ENCODE assay signal across 26 cellular contexts in the genomic region with DNA sequence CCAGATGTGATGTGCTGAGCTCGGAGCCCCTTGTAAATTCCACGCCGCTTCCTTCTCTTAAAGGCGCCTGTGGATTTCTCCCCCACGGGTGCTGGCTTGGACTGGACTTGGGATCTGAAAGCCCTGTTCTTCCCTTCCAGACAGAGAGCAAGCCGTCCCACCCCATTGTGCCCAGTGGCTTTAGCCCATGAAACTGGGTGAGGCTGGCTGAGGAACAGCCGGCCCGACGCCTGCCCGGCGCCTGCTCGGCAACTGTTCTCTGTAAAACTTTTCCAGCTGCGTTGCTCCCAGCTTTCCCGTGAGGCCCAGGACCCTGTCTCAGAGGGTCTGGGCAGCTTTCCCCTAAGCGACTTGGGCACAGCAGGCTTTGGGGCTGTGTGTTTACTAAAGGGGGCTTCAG.
"Had no signal": no experiment of that assay in that cellular context is flagged by ENCODE, and none has a peak within 500 bp of the region (broad histone marks: within the 10 kb centered on the region; RNA-seq: fewer than 3 reads in every experiment).

No MANE protein-coding gene starts in this region.

- H3K4me1 Mint-ChIP-seq: activated CD4-positive, alpha-beta memory T cell treated with anti-CD3 and anti-CD28 coated beads, Interleukin-2, amount 10 ng/mL, durations not matched to agents 7 days and 5 days; activated CD4-positive, alpha-beta T cell treated with anti-CD3 and anti-CD28 coated beads, Interleukin-2, amount 10 ng/mL, durations not matched to agents 7 days and 5 days; activated naive CD4-positive, alpha-beta T cell treated with anti-CD3 and anti-CD28 coated beads, Interleukin-2, amount 10 ng/mL, durations not matched to agents 7 days and 5 days; activated naive CD8-positive, alpha-beta T cell treated with anti-CD3 and anti-CD28 coated beads, Interleukin-2, amount 10 ng/mL, durations not matched to agents 7 days and 5 days; central memory CD8-positive, alpha-beta T cell; WTC11 had no signal

- H3K9me3 ChIP-seq: ascending aorta, esophagus squamous epithelium had no signal

- H3K36me3 ChIP-seq: ascending aorta, brain microvascular endothelial cell, esophagus squamous epithelium had no signal

- H3K27me3 ChIP-seq: ascending aorta, brain microvascular endothelial cell, esophagus squamous epithelium had no signal

- DNase-seq: activated CD4-positive, alpha-beta memory T cell treated with anti-CD3 and anti-CD28 coated beads, Interleukin-2, amount 10 ng/mL, durations not matched to agents 7 days and 5 days; activated CD4-positive, alpha-beta T cell treated with anti-CD3 and anti-CD28 coated beads for 1 hour; activated CD4-positive, alpha-beta T cell treated with anti-CD3 and anti-CD28 coated beads for 4 hours; activated CD4-positive, alpha-beta T cell treated with anti-CD3 and anti-CD28 coated beads, Interleukin-2, amount 10 ng/mL, durations not matched to agents 7 days and 5 days; activated CD4-positive, alpha-beta T cell treated with anti-CD3 and anti-CD28 coated beads, Interleukin-2, amount 50 U/mL, for 4 hours; activated CD8-positive, alpha-beta memory T cell treated with anti-CD3 and anti-CD28 coated beads, Interleukin-2, amount 50 U/mL, for 48 hours; activated gamma-delta T cell; activated naive CD4-positive, alpha-beta T cell; activated naive CD4-positive, alpha-beta T cell treated with anti-CD3 and anti-CD28 coated beads, Interleukin-2, amount 10 ng/mL, durations not matched to agents 7 days and 5 days; activated naive CD8-positive, alpha-beta T cell treated with anti-CD3 and anti-CD28 coated beads, Interleukin-2, amount 10 ng/mL, durations not matched to agents 7 days and 5 days; activated T-cell treated with anti-CD3 and anti-CD28 coated beads for 4 hours; activated T-cell treated with anti-CD3 and anti-CD28 coated beads, Interleukin-2, amount 50 U/mL, for 24 hours; activated T-cell treated with anti-CD3 and anti-CD28 coated beads, Interleukin-2, amount 50 U/mL, for 72 hours; brain microvascular endothelial cell; dermis blood vessel endothelial cell; effector CD4-positive, alpha-beta T cell; effector memory CD8-positive, alpha-beta T cell; esophagus squamous epithelium; T-helper 2 cell had no signal

- H3K36me3 Mint-ChIP-seq: activated naive CD4-positive, alpha-beta T cell treated with anti-CD3 and anti-CD28 coated beads, Interleukin-2, amount 10 ng/mL, durations not matched to agents 7 days and 5 days; activated naive CD4-positive, alpha-beta T cell treated with anti-CD3 and anti-CD28 coated beads, Interleukin-2, amount 50 U/mL, for 72 hours; activated naive CD8-positive, alpha-beta T cell treated with anti-CD3 and anti-CD28 coated beads, Interleukin-2, amount 10 ng/mL, durations not matched to agents 7 days and 5 days; WTC11 had no signal

- H3K4me1 ChIP-seq: ascending aorta, esophagus squamous epithelium had no signal

- H3K4me3 Mint-ChIP-seq: activated CD4-positive, alpha-beta memory T cell treated with anti-CD3 and anti-CD28 coated beads, Interleukin-2, amount 10 ng/mL, durations not matched to agents 7 days and 5 days; activated CD4-positive, alpha-beta T cell treated with anti-CD3 and anti-CD28 coated beads, Interleukin-2, amount 10 ng/mL, durations not matched to agents 7 days and 5 days; activated naive CD4-positive, alpha-beta T cell treated with anti-CD3 and anti-CD28 coated beads, Interleukin-2, amount 10 ng/mL, durations not matched to agents 7 days and 5 days; activated naive CD8-positive, alpha-beta T cell treated with anti-CD3 and anti-CD28 coated beads, Interleukin-2, amount 10 ng/mL, durations not matched to agents 7 days and 5 days; activated T-cell treated with anti-CD3 and anti-CD28 coated beads, Interleukin-2, amount 50 U/mL, for 24 hours; activated T-cell treated with anti-CD3 and anti-CD28 coated beads, Interleukin-2, amount 50 U/mL, for 72 hours; central memory CD8-positive, alpha-beta T cell; effector memory CD8-positive, alpha-beta T cell; WTC11 had no signal

- H3K9me3 Mint-ChIP-seq: activated CD4-positive, alpha-beta memory T cell treated with anti-CD3 and anti-CD28 coated beads, Interleukin-2, amount 10 ng/mL, durations not matched to agents 7 days and 5 days; activated CD4-positive, alpha-beta T cell treated with anti-CD3 and anti-CD28 coated beads, Interleukin-2, amount 10 ng/mL, durations not matched to agents 7 days and 5 days; activated naive CD4-positive, alpha-beta T cell treated with anti-CD3 and anti-CD28 coated beads, Interleukin-2, amount 50 U/mL, for 72 hours; activated naive CD8-positive, alpha-beta T cell treated with anti-CD3 and anti-CD28 coated beads, Interleukin-2, amount 10 ng/mL, durations not matched to agents 7 days and 5 days; activated T-cell treated with anti-CD3 and anti-CD28 coated beads, Interleukin-2, amount 50 U/mL, for 24 hours; activated T-cell treated with anti-CD3 and anti-CD28 coated beads, Interleukin-2, amount 50 U/mL, for 72 hours; central memory CD8-positive, alpha-beta T cell; effector memory CD8-positive, alpha-beta T cell had no signal

- H3K4me3 ChIP-seq: ascending aorta, coronary artery, esophagus squamous epithelium had no signal

- H3K27me3 Mint-ChIP-seq: activated CD4-positive, alpha-beta memory T cell treated with anti-CD3 and anti-CD28 coated beads, Interleukin-2, amount 10 ng/mL, durations not matched to agents 7 days and 5 days; activated CD4-positive, alpha-beta T cell treated with anti-CD3 and anti-CD28 coated beads, Interleukin-2, amount 10 ng/mL, durations not matched to agents 7 days and 5 days; activated naive CD4-positive, alpha-beta T cell treated with anti-CD3 and anti-CD28 coated beads, Interleukin-2, amount 10 ng/mL, durations not matched to agents 7 days and 5 days; activated naive CD8-positive, alpha-beta T cell treated with anti-CD3 and anti-CD28 coated beads, Interleukin-2, amount 10 ng/mL, durations not matched to agents 7 days and 5 days; activated T-cell treated with anti-CD3 and anti-CD28 coated beads, Interleukin-2, amount 50 U/mL, for 24 hours; central memory CD8-positive, alpha-beta T cell; effector memory CD8-positive, alpha-beta T cell had no signal

- H3K27ac Mint-ChIP-seq: activated CD4-positive, alpha-beta memory T cell treated with anti-CD3 and anti-CD28 coated beads, Interleukin-2, amount 10 ng/mL, durations not matched to agents 7 days and 5 days; activated CD4-positive, alpha-beta T cell treated with anti-CD3 and anti-CD28 coated beads, Interleukin-2, amount 10 ng/mL, durations not matched to agents 7 days and 5 days; activated naive CD4-positive, alpha-beta T cell treated with anti-CD3 and anti-CD28 coated beads, Interleukin-2, amount 10 ng/mL, durations not matched to agents 7 days and 5 days; activated naive CD4-positive, alpha-beta T cell treated with anti-CD3 and anti-CD28 coated beads, Interleukin-2, amount 50 U/mL, for 72 hours; activated naive CD8-positive, alpha-beta T cell treated with anti-CD3 and anti-CD28 coated beads, Interleukin-2, amount 10 ng/mL, durations not matched to agents 7 days and 5 days; activated T-cell treated with anti-CD3 and anti-CD28 coated beads, Interleukin-2, amount 50 U/mL, for 24 hours; activated T-cell treated with anti-CD3 and anti-CD28 coated beads, Interleukin-2, amount 50 U/mL, for 72 hours; effector memory CD8-positive, alpha-beta T cell; WTC11 had no signal

- H3K27ac ChIP-seq: ascending aorta, brain microvascular endothelial cell, coronary artery, epithelial cell of prostate, esophagus squamous epithelium, VCaP had no signal
